In genomic region chr10:26879744-26880143, GRCh38 we compare ENCODE assay signal across 1 cellular context.
TF ChIP-seq lines count a peak whose summit lies in the region.

No MANE protein-coding gene starts in this region.

TF ChIP-seq in GM12878, 131 proteins besides CTCF, POLR2A, EP300 and RAD21 (continued from another document):
- TF ChIP-seq, protein P1, sequence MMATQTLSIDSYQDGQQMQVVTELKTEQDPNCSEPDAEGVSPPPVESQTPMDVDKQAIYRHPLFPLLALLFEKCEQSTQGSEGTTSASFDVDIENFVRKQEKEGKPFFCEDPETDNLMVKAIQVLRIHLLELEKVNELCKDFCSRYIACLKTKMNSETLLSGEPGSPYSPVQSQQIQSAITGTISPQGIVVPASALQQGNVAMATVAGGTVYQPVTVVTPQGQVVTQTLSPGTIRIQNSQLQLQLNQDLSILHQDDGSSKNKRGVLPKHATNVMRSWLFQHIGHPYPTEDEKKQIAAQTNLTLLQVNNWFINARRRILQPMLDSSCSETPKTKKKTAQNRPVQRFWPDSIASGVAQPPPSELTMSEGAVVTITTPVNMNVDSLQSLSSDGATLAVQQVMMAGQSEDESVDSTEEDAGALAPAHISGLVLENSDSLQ (IDR thresholded peaks at IDR 0.05) = peak; percentile 58
- TF ChIP-seq NR2F1 (conservative IDR thresholded peaks at IDR 0.05) = no peak
TF ChIP-seq in GM12878: peak in this region for 1.
